Comparison of ENCODE assay signal across 8 cellular contexts in the genomic region with DNA sequence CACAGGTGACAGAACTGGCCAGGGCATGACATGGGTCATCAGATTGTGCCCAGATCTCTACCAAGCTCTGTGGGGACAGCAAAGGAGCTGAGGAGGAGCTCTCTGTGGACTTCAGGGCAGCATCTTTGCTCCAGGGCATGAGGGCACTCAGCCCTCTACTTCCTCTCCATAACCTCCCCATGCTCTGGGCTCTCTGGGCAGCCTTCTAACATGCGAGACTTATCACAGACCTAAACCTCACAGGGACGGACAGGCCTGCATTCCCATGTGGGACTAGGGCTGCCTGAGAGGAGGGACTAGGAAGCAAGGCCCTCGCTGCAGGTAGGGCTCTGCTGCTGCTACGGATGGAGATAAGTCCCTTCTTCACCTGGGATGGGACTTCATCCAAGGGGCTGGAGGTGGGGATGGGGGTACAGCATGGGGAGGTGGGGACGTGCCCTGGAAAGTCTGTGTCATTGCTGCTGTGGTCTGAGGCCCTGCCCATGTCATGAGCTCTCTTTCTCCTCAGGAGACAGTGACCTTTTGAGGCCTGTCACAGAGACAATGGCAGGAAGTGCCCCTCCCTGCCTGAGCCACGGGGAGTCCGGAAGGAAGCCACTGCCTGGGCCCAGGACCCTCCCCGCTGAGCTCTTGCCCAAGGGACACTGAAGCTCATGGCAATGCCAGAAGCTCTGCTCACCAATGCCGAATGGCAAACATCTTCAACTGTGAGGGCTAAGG. TPM values are rescaled to one million over a fixed set of nuclear protein-coding genes. Genes with fewer than 3 reads are reported as not detected.
DNase-seq lines count a peak whose midpoint lies in the region; ATAC-seq and TF ChIP-seq lines count a peak whose summit lies in the region.

No MANE protein-coding gene starts in this region.

- no peaks in the 10 kb centered on the region for H3K27me3 Mint-ChIP-seq in CD4-positive, CD25-positive, alpha-beta regulatory T cell
- no peaks in the 10 kb centered on the region for H3K27me3 Mint-ChIP-seq in activated T-cell treated with anti-CD3 and anti-CD28 coated beads, Interleukin-2, amount 50 U/mL, for 24 hours
- H3K27me3 Mint-ChIP-seq in Calu3 (ENCODE audit: unreplicated experiment) = no peaks in the 10 kb centered on the region

- peak overlapping the region; percentile 78 for H3K27ac ChIP-seq in CD4-positive, CD25-positive, alpha-beta regulatory T cell (ENCODE audit: insufficient read depth, low read length, poor library complexity, severe bottlenecking)
- peak overlapping the region; percentile 92 for H3K27ac ChIP-seq in thymus (ENCODE audit: low read depth)

- peak overlapping the region; percentile 97 to 98 (median 98) for H3K27ac Mint-ChIP-seq in CD4-positive, CD25-positive, alpha-beta regulatory T cell
- H3K27ac Mint-ChIP-seq in activated T-cell treated with anti-CD3 and anti-CD28 coated beads, Interleukin-2, amount 50 U/mL, for 24 hours = peak overlapping the region; percentile 93
- H3K27ac Mint-ChIP-seq in Calu3 (ENCODE audit: unreplicated experiment) = no peak overlapping the region

- H3K4me3 Mint-ChIP-seq in CD4-positive, CD25-positive, alpha-beta regulatory T cell = peak overlapping the region; percentile 40 to 86 (median 80)
- H3K4me3 Mint-ChIP-seq in activated T-cell treated with anti-CD3 and anti-CD28 coated beads, Interleukin-2, amount 50 U/mL, for 24 hours = peak overlapping the region; percentile 33
- no peak overlapping the region for H3K4me3 Mint-ChIP-seq in Calu3 (ENCODE audit: low read depth, unreplicated experiment)

- 58% methylated on average over 9 of the region's 9 CpGs for WGBS in thymus

- no TSS peak for BruUV-seq in Calu3 (replicated peaks; lab: Mats Ljungman, UMichigan)

- no peak for TF ChIP-seq CTCF in Calu3 (IDR thresholded peaks at IDR 0.05; ENCODE audit: unreplicated experiment)

- peak overlapping the region; percentile 46 for H3K4me3 ChIP-seq in CD4-positive, CD25-positive, alpha-beta regulatory T cell (ENCODE audit: low read depth, low read length)
- H3K4me3 ChIP-seq in thymus (ENCODE audit: low read length) = no peak overlapping the region

- peaks cover 16% of the 10 kb centered on the region for H3K36me3 ChIP-seq in CD4-positive, CD25-positive, alpha-beta regulatory T cell (ENCODE audit: control insufficient read depth, insufficient read depth, low read length)
- H3K36me3 ChIP-seq in thymus (ENCODE audit: control insufficient read depth, insufficient read depth) = peaks cover 83% of the 10 kb centered on the region

- intact Hi-C loops in Calu3 (cut with micrococcal nuclease; ENCODE audit: unreplicated experiment) = no loop called here

- DNase-seq in CD4-positive, CD25-positive, alpha-beta regulatory T cell = peak; percentile 32 to 93 (median 53)
- peak; percentile 79 for DNase-seq in NOMO-1 treated with DMSO at 0.1 percent for 48 hours (lab: John Stamatoyannopoulos, UW; ENCODE audit: unreplicated experiment)
- peak; percentile 70 for DNase-seq in activated T-cell treated with anti-CD3 and anti-CD28 coated beads, Interleukin-2, amount 50 U/mL, for 24 hours
- peak; percentile 51 to 60 for DNase-seq in lung microvascular endothelial cell (ENCODE audit: low read depth in 2 of 2)
- no peak for DNase-seq in hippocampal formation (lab: John Stamatoyannopoulos, UW)
- no peak for DNase-seq in Calu3

- no peaks in the 10 kb centered on the region for H3K9me3 Mint-ChIP-seq in CD4-positive, CD25-positive, alpha-beta regulatory T cell
- no peaks in the 10 kb centered on the region for H3K9me3 Mint-ChIP-seq in activated T-cell treated with anti-CD3 and anti-CD28 coated beads, Interleukin-2, amount 50 U/mL, for 24 hours
- H3K9me3 Mint-ChIP-seq in Calu3 (ENCODE audit: low read depth, unreplicated experiment) = no peaks in the 10 kb centered on the region

- ATAC-seq in CD4-positive, CD25-positive, alpha-beta regulatory T cell (ENCODE audit: low read depth in 2 of 2) = peak; percentile 91 to 95
- no peak for ATAC-seq in GM21529 (IDR thresholded peaks at IDR 0.05; ENCODE audit: unreplicated experiment)

- H3K9me3 ChIP-seq in CD4-positive, CD25-positive, alpha-beta regulatory T cell (ENCODE audit: control insufficient read depth in 2 of 2, low read length in 2 of 2) = no peaks in the 10 kb centered on the region
- H3K9me3 ChIP-seq in thymus (ENCODE audit: control insufficient read depth) = no peaks in the 10 kb centered on the region

- CTCF ChIA-PET in Calu3 (lab: Charles Lee) = no interaction called here

- H3K36me3 Mint-ChIP-seq in CD4-positive, CD25-positive, alpha-beta regulatory T cell = peaks cover 45% of the 10 kb centered on the region
- peaks cover 5% of the 10 kb centered on the region for H3K36me3 Mint-ChIP-seq in activated T-cell treated with anti-CD3 and anti-CD28 coated beads, Interleukin-2, amount 50 U/mL, for 24 hours (ENCODE audit: low read depth)
- peaks cover 9% of the 10 kb centered on the region for H3K36me3 Mint-ChIP-seq in Calu3 (ENCODE audit: insufficient read depth, unreplicated experiment)

- H3K27me3 ChIP-seq in CD4-positive, CD25-positive, alpha-beta regulatory T cell (ENCODE audit: control insufficient read depth, insufficient read depth, low read length) = no peaks in the 10 kb centered on the region
- no peaks in the 10 kb centered on the region for H3K27me3 ChIP-seq in thymus (ENCODE audit: control insufficient read depth, insufficient read depth)

- peaks cover 61% of the 10 kb centered on the region for H3K4me1 ChIP-seq in CD4-positive, CD25-positive, alpha-beta regulatory T cell (ENCODE audit: control insufficient read depth, insufficient read depth, low read length, poor library complexity, severe bottlenecking)
- peaks cover 65% of the 10 kb centered on the region for H3K4me1 ChIP-seq in thymus (ENCODE audit: control insufficient read depth, insufficient read depth, low read length)

- peaks cover 21 to 91% (median 55%) of the 10 kb centered on the region in 4 donors for H3K4me1 Mint-ChIP-seq in CD4-positive, CD25-positive, alpha-beta regulatory T cell
- H3K4me1 Mint-ChIP-seq in activated T-cell treated with anti-CD3 and anti-CD28 coated beads, Interleukin-2, amount 50 U/mL, for 24 hours (ENCODE audit: low read depth) = peaks cover 58% of the 10 kb centered on the region
- H3K4me1 Mint-ChIP-seq in Calu3 (ENCODE audit: low read depth, unreplicated experiment) = peaks cover 12% of the 10 kb centered on the region

RNA-seq across cellular contexts. Expression of gene PITPNM2, which starts 44.1 kb away (rescaled TPM):
- 57.2 TPM for total RNA-seq in CD4-positive, CD25-positive, alpha-beta regulatory T cell
- 1 to 10 TPM; 2.2 to 4.5 (median 3.9) TPM for polyA plus RNA-seq in CD4-positive, CD25-positive, alpha-beta regulatory T cell
- total RNA-seq in lung microvascular endothelial cell = 3.9 and 4.4 TPM in 2 replicates
- polyA plus RNA-seq in thymus = 56.8 TPM
- 7.8 and 8.4 TPM in 2 replicates for total RNA-seq in Calu3 (2022)

Comparison
In these comparisons a context has a peak if more than half of its experiments do, and no peak if none do; other contexts are left out.
1. DNase-seq: peak in CD4-positive, CD25-positive, alpha-beta regulatory T cell (3 of 3), NOMO-1 treated with DMSO at 0.1 percent for 48 hours (single experiment), activated T-cell treated with anti-CD3 and anti-CD28 coated beads, Interleukin-2, amount 50 U/mL, for 24 hours (single experiment) and lung microvascular endothelial cell (2 of 2); none in hippocampal formation (0 of 2) and Calu3 (single experiment).